In the genomic region with DNA sequence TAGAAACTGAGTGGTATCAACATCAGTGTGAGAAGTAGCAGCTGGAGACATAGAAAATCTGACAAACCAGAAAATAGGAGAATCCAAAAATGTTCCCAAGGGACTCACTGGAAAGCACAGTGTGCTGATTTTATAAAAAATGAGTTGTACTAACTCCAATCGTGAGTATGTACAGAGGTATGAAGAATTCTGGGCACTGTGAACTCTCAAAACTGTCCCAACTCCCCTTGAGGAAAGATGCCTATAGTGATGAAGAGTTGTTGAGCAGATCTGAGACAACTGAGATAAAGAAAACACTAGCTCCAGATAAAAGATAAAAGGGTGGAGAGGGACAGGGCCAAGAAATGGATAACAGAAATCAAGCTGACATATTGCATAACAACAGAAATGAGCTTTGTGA, we compare ENCODE assay signal across 19 cellular contexts.
"Had no signal": no experiment of that assay in that cellular context is flagged by ENCODE, and none has a peak within 500 bp of the region (broad histone marks: within the 10 kb centered on the region; RNA-seq: fewer than 3 reads in every experiment).

No MANE protein-coding gene starts in this region.

- ATAC-seq: mucosa of descending colon; natural killer cell treated with Interleukin-12 subunit alpha and Interleukin-12 subunit beta and Interleukin-15 and Interleukin-18, amount 100 ng/mL, for 72 hours; stimulated activated naive B cell treated with anti-CD40 and anti-IgM and Interleukin-4, amounts not matched to agents 10 μg/mL and 1 μg/mL and 100 μg/mL, for 72 hours had no signal

- H3K36me3 ChIP-seq: neutrophil, thoracic aorta, tibial nerve, upper lobe of left lung, uterus had no signal

- DNase-seq: central memory CD4-positive, alpha-beta T cell; dorsolateral prefrontal cortex; effector CD4-positive, alpha-beta T cell; foreskin melanocyte; kidney; mesenchymal stem cell; mucosa of descending colon; naive B cell; small intestine; stimulated activated CD4-positive, alpha-beta T cell treated with anti-CD3 and anti-CD28 coated beads, Interleukin-15, amount 100 ng/mL, for 24 hours; stimulated activated CD4-positive, alpha-beta T cell treated with anti-CD3 and anti-CD28 coated beads, Interleukin-2, amount 100 ng/mL, for 48 hours; stimulated activated naive B cell treated with anti-CD40 and anti-IgM and Interleukin-4, amounts not matched to agents 10 μg/mL and 1 μg/mL and 100 μg/mL, for 72 hours; upper lobe of left lung; uterus had no signal

- H3K9me3 ChIP-seq: mucosa of descending colon, neutrophil, thoracic aorta, tibial nerve, upper lobe of left lung, uterus had no signal

- H2AFZ ChIP-seq: parathyroid adenoma had no signal

- H3K4me3 ChIP-seq: dorsolateral prefrontal cortex, mucosa of descending colon, thoracic aorta, tibial nerve, upper lobe of left lung, uterus had no signal

- H3K9ac ChIP-seq: parathyroid adenoma had no signal

- H3K79me2 ChIP-seq: parathyroid adenoma had no signal

- H3K27me3 ChIP-seq: neutrophil, tibial nerve, upper lobe of left lung, uterus had no signal

- H3K27ac ChIP-seq: dorsolateral prefrontal cortex, neutrophil, parathyroid adenoma, thoracic aorta, tibial nerve, upper lobe of left lung, uterus had no signal

- H3K4me1 ChIP-seq: uterus had no signal
